ENCODE assay signal across 7 cellular contexts in genomic region chr14:50830044-50830931, GRCh38. TPM values are rescaled to one million over a fixed set of nuclear protein-coding genes. Genes with fewer than 3 reads are reported as not detected.
DNase-seq lines count a peak whose midpoint lies in the region; ATAC-seq, FAIRE-seq and TF ChIP-seq lines count a peak whose summit lies in the region.

No MANE protein-coding gene starts in this region.

- H3K4me1 ChIP-seq in lower lobe of right lung = peaks cover 28% of the 10 kb centered on the region

- H3K27me3 ChIP-seq in dorsolateral prefrontal cortex (no peaks in the 10 kb centered on the region), lower lobe of right lung (ENCODE audit: low read depth) (no peaks in the 10 kb centered on the region)

- H3K9me3 ChIP-seq in lower lobe of right lung = no peaks in the 10 kb centered on the region

- H3K27ac Mint-ChIP-seq in activated CD4-positive, alpha-beta T cell treated with anti-CD3 and anti-CD28 coated beads, Interleukin-2, amount 10 ng/mL, durations not matched to agents 7 days and 5 days = peak overlapping the region; percentile 83

- intact Hi-C loops in dorsolateral prefrontal cortex (cut with DNase I) (loop anchor here in 1 of 2 donors (2.0 kb wide), 1 partner anchor 29 kb away; no protein-coding TSS in a partner anchor), lower lobe of right lung (cut with DNase I) (no loop called here)

- CTCF ChIA-PET in activated CD4-positive, alpha-beta T cell treated with anti-CD3 and anti-CD28 coated beads, Interleukin-2, amount 10 ng/mL, durations not matched to agents 7 days and 5 days (lab: Charles Lee) = interaction anchor here (0.6 to 1.5 kb wide), 5 partner anchors 8 to 101 kb away, joined by 3 to 7 read pairs (median 5); no protein-coding TSS in a partner anchor

- peak overlapping the region; percentile 98 for H3K4me3 Mint-ChIP-seq in activated CD4-positive, alpha-beta T cell treated with anti-CD3 and anti-CD28 coated beads, Interleukin-2, amount 10 ng/mL, durations not matched to agents 7 days and 5 days

- POLR2A ChIA-PET in activated CD4-positive, alpha-beta T cell treated with anti-CD3 and anti-CD28 coated beads, Interleukin-2, amount 10 ng/mL, durations not matched to agents 7 days and 5 days (lab: Charles Lee) = interaction anchor here (0.6 to 1.3 kb wide), 3 partner anchors 30 to 1198 kb away, joined by 3 to 6 read pairs (median 4); no protein-coding TSS in a partner anchor

- peaks cover 61% of the 10 kb centered on the region for H3K4me1 Mint-ChIP-seq in activated CD4-positive, alpha-beta T cell treated with anti-CD3 and anti-CD28 coated beads, Interleukin-2, amount 10 ng/mL, durations not matched to agents 7 days and 5 days

- DNase-seq in GM18507 (ENCODE audit: extremely low spot score, insufficient read length, low read depth) (no peak), NCI-H2107 (lab: John Stamatoyannopoulos, UW) (peak; percentile 36), dorsolateral prefrontal cortex (peak in 9 of 10 donors; percentile 35 to 71 (median 52)), lower lobe of right lung (peak; percentile 73)
- DNase-seq in activated CD4-positive, alpha-beta T cell treated with anti-CD3 and anti-CD28 coated beads, Interleukin-2, amount 10 ng/mL, durations not matched to agents 7 days and 5 days = peak; percentile 68
- DNase-seq in stimulated activated CD4-positive, alpha-beta T cell treated with anti-CD3 and anti-CD28 coated beads, TNF-alpha, amount 100 ng/mL, for 4 hours (ENCODE audit: low read depth in 3 of 3) = peak; percentile 42 to 64 (median 52)

- H3K27ac ChIP-seq in dorsolateral prefrontal cortex = peak overlapping the region; percentile 61 to 98 (median 92)
- peak overlapping the region; percentile 86 for H3K27ac ChIP-seq in lower lobe of right lung

- H3K4me3 ChIP-seq in dorsolateral prefrontal cortex (peak overlapping the region; percentile 60 to 92 (median 85)), lower lobe of right lung (peak overlapping the region; percentile 75)

- FAIRE-seq in GM18507 (lab: Jason Lieb, UNC) = peak; percentile 73

- ATAC-seq in HG02884 (IDR thresholded peaks at IDR 0.05; ENCODE audit: unreplicated experiment) (peak; percentile 38), lower lobe of right lung (peak; percentile 65 to 71)

- H3K36me3 Mint-ChIP-seq in activated CD4-positive, alpha-beta T cell treated with anti-CD3 and anti-CD28 coated beads, Interleukin-2, amount 10 ng/mL, durations not matched to agents 7 days and 5 days (ENCODE audit: low read depth) = peaks cover 30% of the 10 kb centered on the region

- TF ChIP-seq CTCF in dorsolateral prefrontal cortex (IDR thresholded peaks at IDR 0.05 in 54 of 56, conservative IDR thresholded peaks at IDR 0.05 in 2 of 56; ENCODE audit: low read depth in 1 of 56, partially characterized antibody in 56 of 56) (peak in 3 of 56 donors; percentile 5 to 14 (median 13)), lower lobe of right lung (IDR thresholded peaks at IDR 0.05) (no peak)

- H3K36me3 ChIP-seq in lower lobe of right lung = no peaks in the 10 kb centered on the region

- H3K27me3 Mint-ChIP-seq in activated CD4-positive, alpha-beta T cell treated with anti-CD3 and anti-CD28 coated beads, Interleukin-2, amount 10 ng/mL, durations not matched to agents 7 days and 5 days = peaks cover 11% of the 10 kb centered on the region

- H3K9me3 Mint-ChIP-seq in activated CD4-positive, alpha-beta T cell treated with anti-CD3 and anti-CD28 coated beads, Interleukin-2, amount 10 ng/mL, durations not matched to agents 7 days and 5 days = no peaks in the 10 kb centered on the region

RNA-seq across cellular contexts. Expression of gene NIN, which starts 0.7 kb away (rescaled TPM):
- total RNA-seq in activated CD4-positive, alpha-beta T cell treated with anti-CD3 and anti-CD28 coated beads, Interleukin-2, amount 10 ng/mL, durations not matched to agents 7 days and 5 days = 10 to 100 TPM; 94.5 to 95.2 TPM
- total RNA-seq in dorsolateral prefrontal cortex = 100 to 1,000 TPM in 25 of 120 experiments, 10 to 100 TPM in 95; 64.4 to 125 (median 88.6) TPM
- 45.9 TPM for total RNA-seq in lower lobe of right lung

RNA-seq across cellular contexts. Expression of gene ABHD12B, which starts 41.6 kb away (rescaled TPM):
- total RNA-seq in activated CD4-positive, alpha-beta T cell treated with anti-CD3 and anti-CD28 coated beads, Interleukin-2, amount 10 ng/mL, durations not matched to agents 7 days and 5 days = not detected
- total RNA-seq in dorsolateral prefrontal cortex (10 to 100 TPM in 60 of 120 experiments, 1 to 10 TPM in 60; 3.5 to 18.6 (median 10.0) TPM), lower lobe of right lung (not detected)
